1 cellular context compared by ENCODE assay signal in genomic region chr6:5179917-5180316, GRCh38.
A peak's percentile ranks its signal among the peaks of the same experiment; 100 is the strongest.
TF ChIP-seq lines count a peak whose summit lies in the region.

No MANE protein-coding gene starts in this region.

TF ChIP-seq in K562, 482 proteins besides CTCF, POLR2A, EP300 and RAD21 (continued from another document):
- no peak for TF ChIP-seq PRDM10 (IDR thresholded peaks at IDR 0.05; ENCODE audit: partially characterized antibody)
- TF ChIP-seq, protein P1, sequence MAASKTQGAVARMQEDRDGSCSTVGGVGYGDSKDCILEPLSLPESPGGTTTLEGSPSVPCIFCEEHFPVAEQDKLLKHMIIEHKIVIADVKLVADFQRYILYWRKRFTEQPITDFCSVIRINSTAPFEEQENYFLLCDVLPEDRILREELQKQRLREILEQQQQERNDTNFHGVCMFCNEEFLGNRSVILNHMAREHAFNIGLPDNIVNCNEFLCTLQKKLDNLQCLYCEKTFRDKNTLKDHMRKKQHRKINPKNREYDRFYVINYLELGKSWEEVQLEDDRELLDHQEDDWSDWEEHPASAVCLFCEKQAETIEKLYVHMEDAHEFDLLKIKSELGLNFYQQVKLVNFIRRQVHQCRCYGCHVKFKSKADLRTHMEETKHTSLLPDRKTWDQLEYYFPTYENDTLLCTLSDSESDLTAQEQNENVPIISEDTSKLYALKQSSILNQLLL (CRISPR knock-in tag; IDR thresholded peaks at IDR 0.05; ENCODE audit: borderline replicate concordance), result no peak
- no peak for TF ChIP-seq MEF2D (tag; conservative IDR thresholded peaks at IDR 0.05; ENCODE audit: low read depth)
- TF ChIP-seq, protein P2, sequence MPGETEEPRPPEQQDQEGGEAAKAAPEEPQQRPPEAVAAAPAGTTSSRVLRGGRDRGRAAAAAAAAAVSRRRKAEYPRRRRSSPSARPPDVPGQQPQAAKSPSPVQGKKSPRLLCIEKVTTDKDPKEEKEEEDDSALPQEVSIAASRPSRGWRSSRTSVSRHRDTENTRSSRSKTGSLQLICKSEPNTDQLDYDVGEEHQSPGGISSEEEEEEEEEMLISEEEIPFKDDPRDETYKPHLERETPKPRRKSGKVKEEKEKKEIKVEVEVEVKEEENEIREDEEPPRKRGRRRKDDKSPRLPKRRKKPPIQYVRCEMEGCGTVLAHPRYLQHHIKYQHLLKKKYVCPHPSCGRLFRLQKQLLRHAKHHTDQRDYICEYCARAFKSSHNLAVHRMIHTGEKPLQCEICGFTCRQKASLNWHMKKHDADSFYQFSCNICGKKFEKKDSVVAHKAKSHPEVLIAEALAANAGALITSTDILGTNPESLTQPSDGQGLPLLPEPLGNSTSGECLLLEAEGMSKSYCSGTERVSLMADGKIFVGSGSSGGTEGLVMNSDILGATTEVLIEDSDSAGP (CRISPR knock-in tag; IDR thresholded peaks at IDR 0.05), result no peak
- TF ChIP-seq ZC3H4 (CRISPR knock-in tag; IDR thresholded peaks at IDR 0.05; ENCODE audit: borderline replicate concordance), result no peak
- peak; percentile 95 for TF ChIP-seq MAFG (tag; conservative IDR thresholded peaks at IDR 0.05)
- no peak for TF ChIP-seq E2F6 (IDR thresholded peaks at IDR 0.05; ENCODE audit: borderline replicate concordance in 1 of 2, extremely low read depth in 1 of 2, insufficient read depth in 1 of 2, insufficient read length in 1 of 2, low read depth in 1 of 2, low read length in 1 of 2, poor library complexity in 1 of 2, severe bottlenecking in 1 of 2)
- TF ChIP-seq, protein P3, sequence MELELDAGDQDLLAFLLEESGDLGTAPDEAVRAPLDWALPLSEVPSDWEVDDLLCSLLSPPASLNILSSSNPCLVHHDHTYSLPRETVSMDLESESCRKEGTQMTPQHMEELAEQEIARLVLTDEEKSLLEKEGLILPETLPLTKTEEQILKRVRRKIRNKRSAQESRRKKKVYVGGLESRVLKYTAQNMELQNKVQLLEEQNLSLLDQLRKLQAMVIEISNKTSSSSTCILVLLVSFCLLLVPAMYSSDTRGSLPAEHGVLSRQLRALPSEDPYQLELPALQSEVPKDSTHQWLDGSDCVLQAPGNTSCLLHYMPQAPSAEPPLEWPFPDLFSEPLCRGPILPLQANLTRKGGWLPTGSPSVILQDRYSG (tag; conservative IDR thresholded peaks at IDR 0.05; ENCODE audit: low read depth), result no peak
- TF ChIP-seq DMBX1 (CRISPR knock-in tag; IDR thresholded peaks at IDR 0.05; ENCODE audit: borderline replicate concordance), result no peak
- no peak for TF ChIP-seq ZNF174 (CRISPR knock-in tag; IDR thresholded peaks at IDR 0.05)
- TF ChIP-seq FOXJ2 (tag; IDR thresholded peaks at IDR 0.05), result no peak
- no peak for TF ChIP-seq ZNF764 (CRISPR knock-in tag; IDR thresholded peaks at IDR 0.05; ENCODE audit: low read depth)
- TF ChIP-seq CREB5 (CRISPR knock-in tag; IDR thresholded peaks at IDR 0.05), result no peak
- TF ChIP-seq, protein P4, sequence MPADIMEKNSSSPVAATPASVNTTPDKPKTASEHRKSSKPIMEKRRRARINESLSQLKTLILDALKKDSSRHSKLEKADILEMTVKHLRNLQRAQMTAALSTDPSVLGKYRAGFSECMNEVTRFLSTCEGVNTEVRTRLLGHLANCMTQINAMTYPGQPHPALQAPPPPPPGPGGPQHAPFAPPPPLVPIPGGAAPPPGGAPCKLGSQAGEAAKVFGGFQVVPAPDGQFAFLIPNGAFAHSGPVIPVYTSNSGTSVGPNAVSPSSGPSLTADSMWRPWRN (IDR thresholded peaks at IDR 0.05; ENCODE audit: low read depth), result no peak
- no peak for TF ChIP-seq ZNF76 (CRISPR knock-in tag; IDR thresholded peaks at IDR 0.05; ENCODE audit: borderline replicate concordance)
- TF ChIP-seq CBX1 (IDR thresholded peaks at IDR 0.05; ENCODE audit: low read depth), result no peak
- TF ChIP-seq SNRNP70 (optimal IDR thresholded peaks at IDR 0.05; ENCODE audit: low read depth, low read length), result no peak
- TF ChIP-seq, protein P5, sequence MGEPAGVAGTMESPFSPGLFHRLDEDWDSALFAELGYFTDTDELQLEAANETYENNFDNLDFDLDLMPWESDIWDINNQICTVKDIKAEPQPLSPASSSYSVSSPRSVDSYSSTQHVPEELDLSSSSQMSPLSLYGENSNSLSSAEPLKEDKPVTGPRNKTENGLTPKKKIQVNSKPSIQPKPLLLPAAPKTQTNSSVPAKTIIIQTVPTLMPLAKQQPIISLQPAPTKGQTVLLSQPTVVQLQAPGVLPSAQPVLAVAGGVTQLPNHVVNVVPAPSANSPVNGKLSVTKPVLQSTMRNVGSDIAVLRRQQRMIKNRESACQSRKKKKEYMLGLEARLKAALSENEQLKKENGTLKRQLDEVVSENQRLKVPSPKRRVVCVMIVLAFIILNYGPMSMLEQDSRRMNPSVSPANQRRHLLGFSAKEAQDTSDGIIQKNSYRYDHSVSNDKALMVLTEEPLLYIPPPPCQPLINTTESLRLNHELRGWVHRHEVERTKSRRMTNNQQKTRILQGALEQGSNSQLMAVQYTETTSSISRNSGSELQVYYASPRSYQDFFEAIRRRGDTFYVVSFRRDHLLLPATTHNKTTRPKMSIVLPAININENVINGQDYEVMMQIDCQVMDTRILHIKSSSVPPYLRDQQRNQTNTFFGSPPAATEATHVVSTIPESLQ (CRISPR knock-in tag; IDR thresholded peaks at IDR 0.05), result no peak
- TF ChIP-seq MTA2 (IDR thresholded peaks at IDR 0.05; ENCODE audit: low read depth), result no peak
- no peak for TF ChIP-seq NFIC (IDR thresholded peaks at IDR 0.05)
- no peak for TF ChIP-seq MEIS2 (IDR thresholded peaks at IDR 0.05; ENCODE audit: partially characterized antibody)
- TF ChIP-seq ZNF232 (CRISPR knock-in tag; IDR thresholded peaks at IDR 0.05), result no peak
- no peak for TF ChIP-seq AFF4 (CRISPR knock-in tag; IDR thresholded peaks at IDR 0.05)
- TF ChIP-seq NFE2L1 (tag; IDR thresholded peaks at IDR 0.05; ENCODE audit: borderline replicate concordance, low read depth), result peak; percentile 78
- no peak for TF ChIP-seq GABPB1 (CRISPR knock-in tag; IDR thresholded peaks at IDR 0.05)
- TF ChIP-seq EP400 (IDR thresholded peaks at IDR 0.05), result no peak
- no peak for TF ChIP-seq ZKSCAN8 (CRISPR knock-in tag; IDR thresholded peaks at IDR 0.05)
